Comparison of ENCODE assay signal across 1 cellular context in the genomic region with DNA sequence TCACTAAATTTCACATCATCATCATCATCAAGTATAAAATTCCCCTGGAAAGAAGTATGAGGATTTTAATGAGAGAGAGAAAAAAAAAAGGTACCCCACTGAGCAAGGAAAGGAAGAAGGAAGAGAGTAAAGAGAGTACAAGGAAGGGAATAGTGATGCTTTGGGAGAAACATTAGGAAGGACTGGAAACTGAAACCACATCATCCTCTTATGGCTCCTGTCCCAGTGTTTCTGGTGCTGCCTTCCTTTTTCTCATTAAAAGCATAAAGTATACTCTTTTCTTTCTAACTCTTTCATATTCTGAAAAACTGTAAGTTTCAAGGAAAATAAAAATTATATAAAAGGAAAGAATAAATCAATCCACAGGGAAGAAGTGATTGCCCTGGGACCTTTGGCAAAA.
TF ChIP-seq lines count a peak whose summit lies in the region.

No MANE protein-coding gene starts in this region.

TF ChIP-seq in GM23338, 12 proteins besides CTCF, POLR2A, EP300 and RAD21:
- TF ChIP-seq, protein P1, sequence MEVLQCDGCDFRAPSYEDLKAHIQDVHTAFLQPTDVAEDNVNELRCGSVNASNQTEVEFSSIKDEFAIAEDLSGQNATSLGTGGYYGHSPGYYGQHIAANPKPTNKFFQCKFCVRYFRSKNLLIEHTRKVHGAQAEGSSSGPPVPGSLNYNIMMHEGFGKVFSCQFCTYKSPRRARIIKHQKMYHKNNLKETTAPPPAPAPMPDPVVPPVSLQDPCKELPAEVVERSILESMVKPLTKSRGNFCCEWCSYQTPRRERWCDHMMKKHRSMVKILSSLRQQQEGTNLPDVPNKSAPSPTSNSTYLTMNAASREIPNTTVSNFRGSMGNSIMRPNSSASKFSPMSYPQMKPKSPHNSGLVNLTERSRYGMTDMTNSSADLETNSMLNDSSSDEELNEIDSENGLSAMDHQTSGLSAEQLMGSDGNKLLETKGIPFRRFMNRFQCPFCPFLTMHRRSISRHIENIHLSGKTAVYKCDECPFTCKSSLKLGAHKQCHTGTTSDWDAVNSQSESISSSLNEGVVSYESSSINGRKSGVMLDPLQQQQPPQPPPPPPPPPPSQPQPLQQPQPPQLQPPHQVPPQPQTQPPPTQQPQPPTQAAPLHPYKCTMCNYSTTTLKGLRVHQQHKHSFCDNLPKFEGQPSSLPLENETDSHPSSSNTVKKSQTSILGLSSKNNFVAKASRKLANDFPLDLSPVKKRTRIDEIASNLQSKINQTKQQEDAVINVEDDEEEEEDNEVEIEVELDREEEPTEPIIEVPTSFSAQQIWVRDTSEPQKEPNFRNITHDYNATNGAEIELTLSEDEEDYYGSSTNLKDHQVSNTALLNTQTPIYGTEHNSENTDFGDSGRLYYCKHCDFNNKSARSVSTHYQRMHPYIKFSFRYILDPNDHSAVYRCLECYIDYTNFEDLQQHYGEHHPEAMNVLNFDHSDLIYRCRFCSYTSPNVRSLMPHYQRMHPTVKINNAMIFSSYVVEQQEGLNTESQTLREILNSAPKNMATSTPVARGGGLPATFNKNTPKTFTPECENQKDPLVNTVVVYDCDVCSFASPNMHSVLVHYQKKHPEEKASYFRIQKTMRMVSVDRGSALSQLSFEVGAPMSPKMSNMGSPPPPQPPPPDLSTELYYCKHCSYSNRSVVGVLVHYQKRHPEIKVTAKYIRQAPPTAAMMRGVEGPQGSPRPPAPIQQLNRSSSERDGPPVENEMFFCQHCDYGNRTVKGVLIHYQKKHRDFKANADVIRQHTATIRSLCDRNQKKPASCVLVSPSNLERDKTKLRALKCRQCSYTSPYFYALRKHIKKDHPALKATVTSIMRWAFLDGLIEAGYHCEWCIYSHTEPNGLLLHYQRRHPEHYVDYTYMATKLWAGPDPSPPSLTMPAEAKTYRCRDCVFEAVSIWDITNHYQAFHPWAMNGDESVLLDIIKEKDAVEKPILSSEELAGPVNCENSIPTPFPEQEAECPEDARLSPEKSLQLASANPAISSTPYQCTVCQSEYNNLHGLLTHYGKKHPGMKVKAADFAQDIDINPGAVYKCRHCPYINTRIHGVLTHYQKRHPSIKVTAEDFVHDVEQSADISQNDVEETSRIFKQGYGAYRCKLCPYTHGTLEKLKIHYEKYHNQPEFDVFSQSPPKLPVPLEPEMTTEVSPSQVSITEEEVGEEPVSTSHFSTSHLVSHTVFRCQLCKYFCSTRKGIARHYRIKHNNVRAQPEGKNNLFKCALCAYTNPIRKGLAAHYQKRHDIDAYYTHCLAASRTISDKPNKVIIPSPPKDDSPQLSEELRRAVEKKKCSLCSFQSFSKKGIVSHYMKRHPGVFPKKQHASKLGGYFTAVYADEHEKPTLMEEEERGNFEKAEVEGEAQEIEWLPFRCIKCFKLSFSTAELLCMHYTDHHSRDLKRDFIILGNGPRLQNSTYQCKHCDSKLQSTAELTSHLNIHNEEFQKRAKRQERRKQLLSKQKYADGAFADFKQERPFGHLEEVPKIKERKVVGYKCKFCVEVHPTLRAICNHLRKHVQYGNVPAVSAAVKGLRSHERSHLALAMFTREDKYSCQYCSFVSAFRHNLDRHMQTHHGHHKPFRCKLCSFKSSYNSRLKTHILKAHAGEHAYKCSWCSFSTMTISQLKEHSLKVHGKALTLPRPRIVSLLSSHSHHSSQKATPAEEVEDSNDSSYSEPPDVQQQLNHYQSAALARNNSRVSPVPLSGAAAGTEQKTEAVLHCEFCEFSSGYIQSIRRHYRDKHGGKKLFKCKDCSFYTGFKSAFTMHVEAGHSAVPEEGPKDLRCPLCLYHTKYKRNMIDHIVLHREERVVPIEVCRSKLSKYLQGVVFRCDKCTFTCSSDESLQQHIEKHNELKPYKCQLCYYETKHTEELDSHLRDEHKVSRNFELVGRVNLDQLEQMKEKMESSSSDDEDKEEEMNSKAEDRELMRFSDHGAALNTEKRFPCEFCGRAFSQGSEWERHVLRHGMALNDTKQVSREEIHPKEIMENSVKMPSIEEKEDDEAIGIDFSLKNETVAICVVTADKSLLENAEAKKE (CRISPR knock-in tag; IDR thresholded peaks at IDR 0.05): no peak
- TF ChIP-seq EZH2phosphoT487 (IDR thresholded peaks at IDR 0.05; ENCODE audit: unreplicated experiment) (no peak), NANOG (IDR thresholded peaks at IDR 0.05; ENCODE audit: borderline replicate concordance) (no peak), ZNF114 (CRISPR knock-in tag; IDR thresholded peaks at IDR 0.05) (no peak), JUNB (IDR thresholded peaks at IDR 0.05; ENCODE audit: unreplicated experiment) (no peak), ZNF331 (CRISPR knock-in tag; IDR thresholded peaks at IDR 0.05; ENCODE audit: low read depth) (no peak), STAT1 (IDR thresholded peaks at IDR 0.05; ENCODE audit: unreplicated experiment) (no peak), EZH2 (IDR thresholded peaks at IDR 0.05; ENCODE audit: low read depth, unreplicated experiment) (no peak), POLR2AphosphoS5 (IDR thresholded peaks at IDR 0.05; ENCODE audit: low read depth) (no peak), CREB1 (CRISPR knock-in tag; IDR thresholded peaks at IDR 0.05; ENCODE audit: low read depth) (no peak)
- TF ChIP-seq, protein P2, sequence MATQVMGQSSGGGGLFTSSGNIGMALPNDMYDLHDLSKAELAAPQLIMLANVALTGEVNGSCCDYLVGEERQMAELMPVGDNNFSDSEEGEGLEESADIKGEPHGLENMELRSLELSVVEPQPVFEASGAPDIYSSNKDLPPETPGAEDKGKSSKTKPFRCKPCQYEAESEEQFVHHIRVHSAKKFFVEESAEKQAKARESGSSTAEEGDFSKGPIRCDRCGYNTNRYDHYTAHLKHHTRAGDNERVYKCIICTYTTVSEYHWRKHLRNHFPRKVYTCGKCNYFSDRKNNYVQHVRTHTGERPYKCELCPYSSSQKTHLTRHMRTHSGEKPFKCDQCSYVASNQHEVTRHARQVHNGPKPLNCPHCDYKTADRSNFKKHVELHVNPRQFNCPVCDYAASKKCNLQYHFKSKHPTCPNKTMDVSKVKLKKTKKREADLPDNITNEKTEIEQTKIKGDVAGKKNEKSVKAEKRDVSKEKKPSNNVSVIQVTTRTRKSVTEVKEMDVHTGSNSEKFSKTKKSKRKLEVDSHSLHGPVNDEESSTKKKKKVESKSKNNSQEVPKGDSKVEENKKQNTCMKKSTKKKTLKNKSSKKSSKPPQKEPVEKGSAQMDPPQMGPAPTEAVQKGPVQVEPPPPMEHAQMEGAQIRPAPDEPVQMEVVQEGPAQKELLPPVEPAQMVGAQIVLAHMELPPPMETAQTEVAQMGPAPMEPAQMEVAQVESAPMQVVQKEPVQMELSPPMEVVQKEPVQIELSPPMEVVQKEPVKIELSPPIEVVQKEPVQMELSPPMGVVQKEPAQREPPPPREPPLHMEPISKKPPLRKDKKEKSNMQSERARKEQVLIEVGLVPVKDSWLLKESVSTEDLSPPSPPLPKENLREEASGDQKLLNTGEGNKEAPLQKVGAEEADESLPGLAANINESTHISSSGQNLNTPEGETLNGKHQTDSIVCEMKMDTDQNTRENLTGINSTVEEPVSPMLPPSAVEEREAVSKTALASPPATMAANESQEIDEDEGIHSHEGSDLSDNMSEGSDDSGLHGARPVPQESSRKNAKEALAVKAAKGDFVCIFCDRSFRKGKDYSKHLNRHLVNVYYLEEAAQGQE (IDR thresholded peaks at IDR 0.05; ENCODE audit: unreplicated experiment): no peak
- TF ChIP-seq, protein P3, sequence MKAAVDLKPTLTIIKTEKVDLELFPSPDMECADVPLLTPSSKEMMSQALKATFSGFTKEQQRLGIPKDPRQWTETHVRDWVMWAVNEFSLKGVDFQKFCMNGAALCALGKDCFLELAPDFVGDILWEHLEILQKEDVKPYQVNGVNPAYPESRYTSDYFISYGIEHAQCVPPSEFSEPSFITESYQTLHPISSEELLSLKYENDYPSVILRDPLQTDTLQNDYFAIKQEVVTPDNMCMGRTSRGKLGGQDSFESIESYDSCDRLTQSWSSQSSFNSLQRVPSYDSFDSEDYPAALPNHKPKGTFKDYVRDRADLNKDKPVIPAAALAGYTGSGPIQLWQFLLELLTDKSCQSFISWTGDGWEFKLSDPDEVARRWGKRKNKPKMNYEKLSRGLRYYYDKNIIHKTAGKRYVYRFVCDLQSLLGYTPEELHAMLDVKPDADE (IDR thresholded peaks at IDR 0.05): no peak
